ENCODE assay signal across 9 cellular contexts in genomic region chr2:230418341-230419016, GRCh38. TPM values are rescaled to one million over a fixed set of nuclear protein-coding genes. Genes with fewer than 3 reads are reported as not detected.
DNase-seq lines count a peak whose midpoint lies in the region; ATAC-seq, FAIRE-seq and TF ChIP-seq lines count a peak whose summit lies in the region.
"Had no signal": no experiment of that assay in that cellular context is flagged by ENCODE, and none has a peak within 500 bp of the region (broad histone marks: within the 10 kb centered on the region; RNA-seq: fewer than 3 reads in every experiment).

No MANE protein-coding gene starts in this region.

- H3K9me3 ChIP-seq in kidney (ENCODE audit: control insufficient read depth in 1 of 2, low read length in 2 of 2): no peaks in the 10 kb centered on the region

- peaks cover 39% of the 10 kb centered on the region for H3K36me3 Mint-ChIP-seq in activated naive CD8-positive, alpha-beta T cell treated with anti-CD3 and anti-CD28 coated beads, Interleukin-2, amount 50 U/mL, for 24 hours (ENCODE audit: low read depth)

- H3K4me1 Mint-ChIP-seq in activated naive CD8-positive, alpha-beta T cell treated with anti-CD3 and anti-CD28 coated beads, Interleukin-2, amount 50 U/mL, for 24 hours: peaks cover 80% of the 10 kb centered on the region

- intact Hi-C loops in kidney (cut with DNase I): no loop called here

- H3K27ac Mint-ChIP-seq in activated naive CD8-positive, alpha-beta T cell treated with anti-CD3 and anti-CD28 coated beads, Interleukin-2, amount 50 U/mL, for 24 hours: peak overlapping the region; percentile 83

- ATAC-seq in activated naive CD8-positive, alpha-beta T cell treated with anti-CD3 and anti-CD28 coated beads, Interleukin-2, amount 50 U/mL, for 24 hours: no peak
- ATAC-seq in HG02970 (IDR thresholded peaks at IDR 0.05; ENCODE audit: low FRiP score, unreplicated experiment): no peak
- no peak for ATAC-seq in GM19467 (IDR thresholded peaks at IDR 0.05; ENCODE audit: unreplicated experiment)

- H3K9me3 Mint-ChIP-seq in activated naive CD8-positive, alpha-beta T cell treated with anti-CD3 and anti-CD28 coated beads, Interleukin-2, amount 50 U/mL, for 24 hours: no peaks in the 10 kb centered on the region

- DNase-seq in H4 (ENCODE audit: low spot score) (peak; percentile 45), kidney (no peak), NCI-H1048 (lab: John Stamatoyannopoulos, UW) (no peak)
- DNase-seq in activated naive CD8-positive, alpha-beta T cell treated with anti-CD3 and anti-CD28 coated beads, Interleukin-2, amount 50 U/mL, for 24 hours: no peak
- no peak for DNase-seq in stimulated activated CD4-positive, alpha-beta T cell treated with anti-CD3 and anti-CD28 coated beads, Interleukin-12 subunit alpha, Interleukin-12 subunit beta, amount 100 ng/mL, for 4 hours
- DNase-seq: stimulated activated CD4-positive, alpha-beta T cell treated with anti-CD3 and anti-CD28 coated beads, Interleukin-4, amount 100 ng/mL, for 1 hour had no signal

- H3K36me3 ChIP-seq in ACC112 (ENCODE audit: insufficient read depth, low read length) (peaks cover 32% of the 10 kb centered on the region), kidney (ENCODE audit: control insufficient read depth in 1 of 2, insufficient read depth in 2 of 2, low read length in 2 of 2) (no peaks in the 10 kb centered on the region)

- no peak overlapping the region for H2AFZ ChIP-seq in ACC112 (ENCODE audit: low read length, unreplicated experiment)

- peaks cover 75% of the 10 kb centered on the region for H3K79me2 ChIP-seq in ACC112 (ENCODE audit: control insufficient read depth, insufficient read depth, low read length, unreplicated experiment)

- H3K4me3 Mint-ChIP-seq in activated naive CD8-positive, alpha-beta T cell treated with anti-CD3 and anti-CD28 coated beads, Interleukin-2, amount 50 U/mL, for 24 hours: peak overlapping the region; percentile 88

- no peak for TF ChIP-seq CTCF in kidney (IDR thresholded peaks at IDR 0.05; ENCODE audit: borderline replicate concordance, extremely low read depth, insufficient read depth)

- no peaks in the 10 kb centered on the region for H3K27me3 ChIP-seq in ACC112 (ENCODE audit: insufficient read depth, low read length)

- no peaks in the 10 kb centered on the region for H3K27me3 Mint-ChIP-seq in activated naive CD8-positive, alpha-beta T cell treated with anti-CD3 and anti-CD28 coated beads, Interleukin-2, amount 50 U/mL, for 24 hours

- peak overlapping the region in 1 of 2 donors; percentile 37 for H3K9ac ChIP-seq in kidney (ENCODE audit: low read length in 2 of 2)

- peak overlapping the region; percentile 97 for H3K4me3 ChIP-seq in ACC112 (ENCODE audit: low read depth, low read length)
- H3K4me3 ChIP-seq in kidney (ENCODE audit: low read length in 2 of 2): peak overlapping the region in 1 of 2 donors; percentile 86

- peaks cover 63% of the 10 kb centered on the region for H3K4me1 ChIP-seq in ACC112 (ENCODE audit: control insufficient read depth, insufficient read depth, low read length, unreplicated experiment)
- peaks cover 18 to 26% of the 10 kb centered on the region in 2 donors for H3K4me1 ChIP-seq in kidney (ENCODE audit: control insufficient read depth in 1 of 2, insufficient read depth in 1 of 2, low read depth in 1 of 2, low read length in 2 of 2)

- no peak for FAIRE-seq in kidney (lab: Jason Lieb, UNC)

- H3K27ac ChIP-seq in ACC112 (ENCODE audit: low read depth, low read length) (peak overlapping the region; percentile 46), kidney (ENCODE audit: low read depth in 2 of 2, low read length in 2 of 2) (peak overlapping the region; percentile 3 to 59)

RNA-seq across cellular contexts. Expression of gene SP100, which starts 2.5 kb away (rescaled TPM):
- total RNA-seq in H4 (2014; rRNA removed; shearing (Covaris generic)): 45.0 and 63.1 TPM in 2 replicates
- total RNA-seq in kidney: 118 TPM
- 35.7 TPM for polyA plus RNA-seq in kidney (ENCODE audit: insufficient read depth, low read depth, low replicate concordance)
